In the genomic region with DNA sequence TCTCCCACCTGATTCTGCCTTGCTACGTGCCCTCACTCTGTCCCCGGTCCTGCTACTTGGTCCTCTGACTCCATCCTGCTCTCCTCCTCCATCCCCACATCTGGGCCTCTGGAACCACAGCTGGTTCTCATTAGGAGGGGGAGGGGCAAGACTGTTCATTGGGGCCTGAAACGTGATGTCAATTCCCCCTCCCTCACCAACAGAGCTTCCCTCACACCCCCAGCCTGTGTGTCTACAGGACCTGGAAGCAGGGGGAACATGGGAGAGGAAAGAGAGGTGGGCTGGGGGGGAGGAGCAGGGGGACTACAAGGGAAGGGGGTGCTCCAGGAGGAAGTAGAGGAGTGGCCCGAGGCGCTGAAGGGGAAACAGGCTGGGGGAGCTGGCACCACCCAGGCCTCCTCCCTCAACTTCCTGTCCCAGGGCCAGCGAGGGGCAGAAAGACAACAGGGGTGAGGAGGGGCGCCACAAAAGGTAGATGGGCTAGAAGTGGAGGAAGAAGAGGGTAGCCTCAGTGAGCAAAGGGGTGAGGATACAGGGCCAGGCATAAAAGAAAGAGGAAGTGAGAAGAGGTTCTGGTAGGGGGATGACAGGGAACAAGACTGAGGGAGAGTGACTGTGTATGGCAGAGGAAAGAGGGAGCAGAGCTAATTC, we compare ENCODE assay signal across 1 cellular context.
TF ChIP-seq lines count a peak whose summit lies in the region.

No MANE protein-coding gene starts in this region.

TF ChIP-seq in SK-N-SH, 30 proteins besides CTCF, POLR2A, EP300 and RAD21 (continued from another document):
- no peak for TF ChIP-seq MXI1 (IDR thresholded peaks at IDR 0.05; ENCODE audit: low read depth, low read length)
- TF ChIP-seq, protein P1, sequence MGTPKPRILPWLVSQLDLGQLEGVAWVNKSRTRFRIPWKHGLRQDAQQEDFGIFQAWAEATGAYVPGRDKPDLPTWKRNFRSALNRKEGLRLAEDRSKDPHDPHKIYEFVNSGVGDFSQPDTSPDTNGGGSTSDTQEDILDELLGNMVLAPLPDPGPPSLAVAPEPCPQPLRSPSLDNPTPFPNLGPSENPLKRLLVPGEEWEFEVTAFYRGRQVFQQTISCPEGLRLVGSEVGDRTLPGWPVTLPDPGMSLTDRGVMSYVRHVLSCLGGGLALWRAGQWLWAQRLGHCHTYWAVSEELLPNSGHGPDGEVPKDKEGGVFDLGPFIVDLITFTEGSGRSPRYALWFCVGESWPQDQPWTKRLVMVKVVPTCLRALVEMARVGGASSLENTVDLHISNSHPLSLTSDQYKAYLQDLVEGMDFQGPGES (IDR thresholded peaks at IDR 0.05; ENCODE audit: low read depth, low read length) = no peak
- no peak for TF ChIP-seq RXRA (IDR thresholded peaks at IDR 0.05; ENCODE audit: borderline replicate concordance, low read depth)
- no peak for TF ChIP-seq SIN3A (IDR thresholded peaks at IDR 0.05; ENCODE audit: borderline replicate concordance, low read depth, low read length)
- peak; percentile 87 for TF ChIP-seq FOXJ3 (CRISPR knock-in tag; IDR thresholded peaks at IDR 0.05)
- TF ChIP-seq CHD2 (IDR thresholded peaks at IDR 0.05; ENCODE audit: low read length, partially characterized antibody) = peak; percentile 91
